Comparison of ENCODE assay signal across 8 cellular contexts in genomic region chr19:12484011-12484370, GRCh38. TPM values are rescaled to one million over a fixed set of nuclear protein-coding genes. Genes with fewer than 3 reads are reported as not detected.
DNase-seq lines count a peak whose midpoint lies in the region; ATAC-seq and TF ChIP-seq lines count a peak whose summit lies in the region.

No MANE protein-coding gene starts in this region.

- H3K79me2 ChIP-seq in smooth muscle cell (ENCODE audit: low read depth), result peaks cover 51% of the 10 kb centered on the region

- no peak for ATAC-seq in activated B cell treated with CpG ODN at 0.5 μM for 24 hours (ENCODE audit: low read depth)
- ATAC-seq in GM18519 (IDR thresholded peaks at IDR 0.05; ENCODE audit: low FRiP score, unreplicated experiment), result no peak
- no peak for ATAC-seq in GM21737 (IDR thresholded peaks at IDR 0.05; ENCODE audit: unreplicated experiment)

- no peaks in the 10 kb centered on the region for H3K27me3 ChIP-seq in smooth muscle cell (ENCODE audit: low read depth)

- peak overlapping the region; percentile 96 for H3K4me3 Mint-ChIP-seq in activated B cell treated with CpG ODN at 0.5 μM for 24 hours

- no peaks in the 10 kb centered on the region for H3K9me3 Mint-ChIP-seq in activated B cell treated with CpG ODN at 0.5 μM for 24 hours

- no peak for TF ChIP-seq CTCF in HEK293 (tag by site-specific recombination; IDR thresholded peaks at IDR 0.05)
- no peak for TF ChIP-seq CTCF in activated B cell treated with CpG ODN at 0.5 μM for 24 hours (IDR thresholded peaks at IDR 0.05)
- no peak for TF ChIP-seq CTCF in smooth muscle cell (IDR thresholded peaks at IDR 0.05; ENCODE audit: borderline replicate concordance, insufficient read depth, poor library complexity, severe bottlenecking)

- H3K9ac ChIP-seq in smooth muscle cell (ENCODE audit: low read depth), result peak overlapping the region; percentile 83

- intact Hi-C loops in activated B cell treated with CpG ODN at 0.5 μM for 24 hours (cut with micrococcal nuclease), result loop anchor here (1.0 to 10.0 kb wide), 5 partner anchors 11 to 189 kb away; partner anchors contain the start of genes ZNF44, ZNF443, ZNF564 and ZNF799

- H3K27me3 Mint-ChIP-seq in activated B cell treated with CpG ODN at 0.5 μM for 24 hours, result no peaks in the 10 kb centered on the region

- H3K4me1 Mint-ChIP-seq in activated B cell treated with CpG ODN at 0.5 μM for 24 hours, result peaks cover 35% of the 10 kb centered on the region

- WGBS in smooth muscle cell (ENCODE audit: low lambda C conversion rate), result 2% methylated on average over 13 of the region's 13 CpGs

- CTCF ChIA-PET in HEK293 (lab: Yijun Ruan, JAX), result interaction anchor here (0.5 kb wide), 1 partner anchor 1025 kb away, joined by 3 read pairs; no protein-coding TSS in a partner anchor
- CTCF ChIA-PET in activated B cell treated with CpG ODN at 0.5 μM for 24 hours (lab: Charles Lee), result interaction anchor here (1.4 kb wide), 1 partner anchor 11 kb away, joined by 5 read pairs; no protein-coding TSS in a partner anchor

- no peaks in the 10 kb centered on the region; a peak in 1 of 3 replicates for H3K36me3 ChIP-seq in HEK293 (ENCODE audit: control insufficient read depth in 2 of 2, insufficient read depth in 1 of 2, low read length in 2 of 2)
- no peaks in the 10 kb centered on the region for H3K36me3 ChIP-seq in smooth muscle cell (ENCODE audit: low read depth)

- peak overlapping the region; percentile 62 for H3K4me3 ChIP-seq in HEK293 (ENCODE audit: low read depth, low read length)
- peak overlapping the region; percentile 67 for H3K4me3 ChIP-seq in iPS-11a (ENCODE audit: low read depth, low read length)
- H3K4me3 ChIP-seq in smooth muscle cell, result peak overlapping the region; percentile 98

- H4K20me1 ChIP-seq in smooth muscle cell (ENCODE audit: low read depth), result peaks cover 22% of the 10 kb centered on the region

- no peaks in the 10 kb centered on the region for H3F3A ChIP-seq in smooth muscle cell (ENCODE audit: low read depth)

- H3K36me3 Mint-ChIP-seq in activated B cell treated with CpG ODN at 0.5 μM for 24 hours (ENCODE audit: low read depth), result peaks cover 7% of the 10 kb centered on the region

- H3K27ac Mint-ChIP-seq in activated B cell treated with CpG ODN at 0.5 μM for 24 hours, result peak overlapping the region; percentile 35

- H3K27ac ChIP-seq in HEK293 (ENCODE audit: extremely low read depth, low read depth, low read length) (peak overlapping the region; percentile 42; the same call in 1 of the 2 replicates), smooth muscle cell (ENCODE audit: low read depth) (no peak overlapping the region)

- POLR2A ChIA-PET in HEK293 (lab: Yijun Ruan, JAX) (interaction anchor here (0.7 to 4.2 kb wide), 5 partner anchors 11 to 321 kb away, joined by 3 to 32 read pairs (median 8); partner anchors contain the start of genes ZNF136, ZNF442, ZNF443 and ZNF563), activated B cell treated with CpG ODN at 0.5 μM for 24 hours (lab: Charles Lee) (interaction anchor here (0.5 to 4.1 kb wide), 5 partner anchors 11 to 419 kb away, joined by 3 to 37 read pairs (median 5); partner anchors contain the start of genes ZNF443 and ZNF563)

- DNase-seq in activated B cell treated with CpG ODN at 0.5 μM for 24 hours (no peak), smooth muscle cell (lab: John Stamatoyannopoulos, UW; ENCODE audit: unreplicated experiment) (no peak), occipital lobe (lab: John Stamatoyannopoulos, UW) (no peak), C1 segment of cervical spinal cord (lab: John Stamatoyannopoulos, UW) (no peak)

- peak overlapping the region; percentile 92 for H3K4me2 ChIP-seq in smooth muscle cell

- H3K9me3 ChIP-seq in HEK293 (ENCODE audit: control insufficient read depth, insufficient read depth, low read depth, low read length), result no peaks in the 10 kb centered on the region
- H3K9me3 ChIP-seq in smooth muscle cell (replicated peaks; ENCODE audit: low read depth), result no peaks in the 10 kb centered on the region

- peak overlapping the region; percentile 96 for H2AFZ ChIP-seq in smooth muscle cell (ENCODE audit: low read depth)

- no peaks in the 10 kb centered on the region for H3K4me1 ChIP-seq in HEK293 (ENCODE audit: control insufficient read depth, insufficient read depth, low read length)
- peaks cover 16% of the 10 kb centered on the region for H3K4me1 ChIP-seq in smooth muscle cell (ENCODE audit: low read depth)

TF ChIP-seq in HEK293, 187 proteins besides CTCF, POLR2A, EP300 and RAD21:
- TF ChIP-seq SALL2 (tag by site-specific recombination; IDR thresholded peaks at IDR 0.05; ENCODE audit: borderline replicate concordance) (no peak), IKZF3 (tag by site-specific recombination; IDR thresholded peaks at IDR 0.05) (peak; percentile 56)

RNA-seq across cellular contexts. Expression of gene ZNF709, which starts 0.6 kb away (rescaled TPM):
- total RNA-seq in activated B cell treated with CpG ODN at 0.5 μM for 24 hours (4.8 and 6.4 TPM in 2 replicates), smooth muscle cell (1.2 and 4.0 TPM in 2 replicates), occipital lobe (37.6 TPM)
- polyA plus RNA-seq in smooth muscle cell, result 0.29 and 1.4 TPM in 2 replicates

RNA-seq across cellular contexts. Expression of gene ZNF443, which starts 43.2 kb away (rescaled TPM):
- 3.5 and 3.6 TPM in 2 replicates for total RNA-seq in activated B cell treated with CpG ODN at 0.5 μM for 24 hours
- 2.4 and 4.1 TPM in 2 replicates for total RNA-seq in smooth muscle cell
- polyA plus RNA-seq in smooth muscle cell, result 0.73 and 3.7 TPM in 2 replicates
- 13.9 TPM for total RNA-seq in occipital lobe
